In genomic region chr19:12995596-12996541, GRCh38 we compare ENCODE assay signal across 1 cellular context.
TF ChIP-seq lines count a peak whose summit lies in the region.

No MANE protein-coding gene starts in this region.

TF ChIP-seq in HepG2, 621 proteins besides CTCF, POLR2A, EP300 and RAD21 (continued from another document and continues in another):
- no peak for TF ChIP-seq ZNF18 (CRISPR knock-in tag; IDR thresholded peaks at IDR 0.05; ENCODE audit: insufficient replicate concordance)
- no peak for TF ChIP-seq ZNF3 (CRISPR knock-in tag; IDR thresholded peaks at IDR 0.05)
- TF ChIP-seq HMG20A (CRISPR knock-in tag; IDR thresholded peaks at IDR 0.05; ENCODE audit: borderline replicate concordance): no peak
- no peak for TF ChIP-seq REPIN1 (CRISPR knock-in tag; IDR thresholded peaks at IDR 0.05; ENCODE audit: borderline replicate concordance, low read depth)
- TF ChIP-seq MXD3 (CRISPR knock-in tag; IDR thresholded peaks at IDR 0.05): 0 out of 2 replicates have a peak, but pooled peaks have one; percentile 20
- no peak for TF ChIP-seq ETV5 (CRISPR knock-in tag; IDR thresholded peaks at IDR 0.05; ENCODE audit: borderline replicate concordance)
- TF ChIP-seq ZNF615 (CRISPR knock-in tag; IDR thresholded peaks at IDR 0.05; ENCODE audit: borderline replicate concordance): no peak
- TF ChIP-seq TFDP1 (CRISPR knock-in tag; IDR thresholded peaks at IDR 0.05; ENCODE audit: borderline replicate concordance): no peak
- TF ChIP-seq JUND (CRISPR knock-in tag; IDR thresholded peaks at IDR 0.05): no peak
- no peak for TF ChIP-seq ZNF766 (CRISPR knock-in tag; IDR thresholded peaks at IDR 0.05; ENCODE audit: borderline replicate concordance)
- TF ChIP-seq ZFX (CRISPR knock-in tag; IDR thresholded peaks at IDR 0.05; ENCODE audit: low read depth): peak; percentile 59; the same call in 1 of the 2 replicates
- no peak for TF ChIP-seq ARNT2 (CRISPR knock-in tag; IDR thresholded peaks at IDR 0.05; ENCODE audit: low read depth)
- no peak for TF ChIP-seq THAP11 (CRISPR knock-in tag; IDR thresholded peaks at IDR 0.05)
- TF ChIP-seq ZBTB20 (CRISPR knock-in tag; IDR thresholded peaks at IDR 0.05; ENCODE audit: borderline replicate concordance, low read depth): no peak
- no peak for TF ChIP-seq NRL (CRISPR knock-in tag; IDR thresholded peaks at IDR 0.05; ENCODE audit: borderline replicate concordance)
- no peak for TF ChIP-seq ZNF605 (CRISPR knock-in tag; IDR thresholded peaks at IDR 0.05)
- no peak for TF ChIP-seq NCOA5 (CRISPR knock-in tag; IDR thresholded peaks at IDR 0.05)
- no peak for TF ChIP-seq NR2F1 (CRISPR knock-in tag; IDR thresholded peaks at IDR 0.05)
- TF ChIP-seq KDM5A (IDR thresholded peaks at IDR 0.05; ENCODE audit: borderline replicate concordance, low read length): no peak
- no peak for TF ChIP-seq KDM2A (CRISPR knock-in tag; IDR thresholded peaks at IDR 0.05; ENCODE audit: borderline replicate concordance, low read depth)
- TF ChIP-seq ZNF564 (CRISPR knock-in tag; IDR thresholded peaks at IDR 0.05): no peak
- TF ChIP-seq FOXO4 (CRISPR knock-in tag; conservative IDR thresholded peaks at IDR 0.05): no peak
- no peak for TF ChIP-seq ZNF563 (CRISPR knock-in tag; IDR thresholded peaks at IDR 0.05)
- TF ChIP-seq ZFYVE20 (CRISPR knock-in tag; IDR thresholded peaks at IDR 0.05; ENCODE audit: borderline replicate concordance, low read depth): no peak
- no peak for TF ChIP-seq ETV6 (CRISPR knock-in tag; conservative IDR thresholded peaks at IDR 0.05)
- TF ChIP-seq IRX3 (CRISPR knock-in tag; IDR thresholded peaks at IDR 0.05; ENCODE audit: borderline replicate concordance, low read depth): no peak
- no peak for TF ChIP-seq ZNF343 (CRISPR knock-in tag; IDR thresholded peaks at IDR 0.05)
- no peak for TF ChIP-seq ZNF354B (CRISPR knock-in tag; IDR thresholded peaks at IDR 0.05)
- no peak for TF ChIP-seq GZF1 (CRISPR knock-in tag; IDR thresholded peaks at IDR 0.05)
- TF ChIP-seq ZNF678 (CRISPR knock-in tag; IDR thresholded peaks at IDR 0.05): no peak
- no peak for TF ChIP-seq ZNF33A (CRISPR knock-in tag; IDR thresholded peaks at IDR 0.05; ENCODE audit: borderline replicate concordance)
- TF ChIP-seq MTF1 (CRISPR knock-in tag; IDR thresholded peaks at IDR 0.05): no peak
- TF ChIP-seq ZNF432 (CRISPR knock-in tag; IDR thresholded peaks at IDR 0.05; ENCODE audit: borderline replicate concordance): no peak
- TF ChIP-seq FOXA3 (CRISPR knock-in tag; IDR thresholded peaks at IDR 0.05): 0 out of 2 replicates have a peak, but pooled peaks have one; percentile 5
- TF ChIP-seq POLR2G (IDR thresholded peaks at IDR 0.05; ENCODE audit: low read depth, low read length): no peak
- no peak for TF ChIP-seq ZNF124 (CRISPR knock-in tag; IDR thresholded peaks at IDR 0.05)
- TF ChIP-seq ZNF496 (CRISPR knock-in tag; IDR thresholded peaks at IDR 0.05; ENCODE audit: insufficient replicate concordance): no peak
- TF ChIP-seq DZIP1 (CRISPR knock-in tag; IDR thresholded peaks at IDR 0.05): peak; percentile 25; the same call in 1 of the 2 replicates
- no peak for TF ChIP-seq RFX3 (CRISPR knock-in tag; IDR thresholded peaks at IDR 0.05)
- TF ChIP-seq HES4 (CRISPR knock-in tag; IDR thresholded peaks at IDR 0.05; ENCODE audit: borderline replicate concordance): peak; percentile 14; the same call in 1 of the 2 replicates
- no peak for TF ChIP-seq ZNF740 (CRISPR knock-in tag; IDR thresholded peaks at IDR 0.05)
- TF ChIP-seq MED8 (CRISPR knock-in tag; IDR thresholded peaks at IDR 0.05; ENCODE audit: insufficient replicate concordance): no peak
- no peak for TF ChIP-seq SOX6 (IDR thresholded peaks at IDR 0.05)
- no peak for TF ChIP-seq SOX6 (CRISPR knock-in tag; IDR thresholded peaks at IDR 0.05)
- no peak for TF ChIP-seq FLYWCH1 (CRISPR knock-in tag; IDR thresholded peaks at IDR 0.05)
- TF ChIP-seq ZNF160 (CRISPR knock-in tag; IDR thresholded peaks at IDR 0.05): no peak
- no peak; the same call in 1 of the 2 replicates for TF ChIP-seq KMT2B (CRISPR knock-in tag; IDR thresholded peaks at IDR 0.05)
- no peak for TF ChIP-seq HHEX (CRISPR knock-in tag; IDR thresholded peaks at IDR 0.05)
- TF ChIP-seq ZNF431 (CRISPR knock-in tag; IDR thresholded peaks at IDR 0.05; ENCODE audit: borderline replicate concordance, low read depth): no peak
- TF ChIP-seq NCOA1 (CRISPR knock-in tag; IDR thresholded peaks at IDR 0.05): no peak
- no peak for TF ChIP-seq ZNF644 (CRISPR knock-in tag; IDR thresholded peaks at IDR 0.05; ENCODE audit: low read depth)
- no peak for TF ChIP-seq POLR2AphosphoS2 (IDR thresholded peaks at IDR 0.05; ENCODE audit: low read depth, low read length)
- no peak for TF ChIP-seq ZNF619 (CRISPR knock-in tag; IDR thresholded peaks at IDR 0.05)
- TF ChIP-seq ZNF747 (CRISPR knock-in tag; IDR thresholded peaks at IDR 0.05; ENCODE audit: borderline replicate concordance): no peak
- no peak for TF ChIP-seq AHDC1 (CRISPR knock-in tag; IDR thresholded peaks at IDR 0.05; ENCODE audit: borderline replicate concordance)
- TF ChIP-seq SMARCE1 (IDR thresholded peaks at IDR 0.05; ENCODE audit: borderline replicate concordance): no peak
- no peak for TF ChIP-seq TFAP4 (IDR thresholded peaks at IDR 0.05; ENCODE audit: borderline replicate concordance, low read depth)
- TF ChIP-seq ZNF775 (CRISPR knock-in tag; IDR thresholded peaks at IDR 0.05; ENCODE audit: borderline replicate concordance): no peak
- no peak for TF ChIP-seq RXRB (CRISPR knock-in tag; IDR thresholded peaks at IDR 0.05; ENCODE audit: borderline replicate concordance)
- TF ChIP-seq NKX3-1 (CRISPR knock-in tag; IDR thresholded peaks at IDR 0.05): no peak
- TF ChIP-seq ZBTB25 (CRISPR knock-in tag; IDR thresholded peaks at IDR 0.05): no peak
- TF ChIP-seq ZFP37 (CRISPR knock-in tag; IDR thresholded peaks at IDR 0.05; ENCODE audit: borderline replicate concordance): no peak
- TF ChIP-seq CCDC6 (CRISPR knock-in tag; IDR thresholded peaks at IDR 0.05): no peak
- peak; percentile 18; the same call in 1 of the 2 replicates for TF ChIP-seq ZNF225 (CRISPR knock-in tag; IDR thresholded peaks at IDR 0.05)
- TF ChIP-seq KDM4B (CRISPR knock-in tag; IDR thresholded peaks at IDR 0.05): no peak
